Comparison of ENCODE assay signal across 1 cellular context in the genomic region with DNA sequence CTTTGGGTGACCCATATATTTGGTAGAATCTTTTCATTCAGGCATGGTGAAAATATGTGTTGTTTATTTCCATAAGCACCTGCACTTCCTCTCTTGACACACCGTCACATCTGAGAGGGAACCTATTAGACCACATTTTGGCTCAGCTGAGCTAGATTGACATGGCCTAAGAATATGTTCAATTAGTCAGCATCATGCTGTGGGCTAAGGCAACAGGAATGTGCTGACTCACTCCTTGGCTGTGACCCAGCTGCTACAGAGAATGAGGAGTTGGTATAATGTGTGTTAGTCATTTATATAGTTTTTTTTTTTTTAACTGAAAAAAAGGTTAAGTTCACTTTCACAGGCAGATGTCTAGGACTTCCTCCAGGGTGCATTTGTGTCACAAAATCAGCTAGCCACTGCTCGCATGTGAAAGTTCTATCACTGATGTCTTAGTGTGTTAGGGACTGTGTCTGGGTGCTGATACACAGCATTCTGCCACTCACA.
TF ChIP-seq lines count a peak whose summit lies in the region.

No MANE protein-coding gene starts in this region.

TF ChIP-seq in SK-N-SH, 30 proteins besides CTCF, POLR2A, EP300 and RAD21 (continued from another document):
- TF ChIP-seq, protein P1, sequence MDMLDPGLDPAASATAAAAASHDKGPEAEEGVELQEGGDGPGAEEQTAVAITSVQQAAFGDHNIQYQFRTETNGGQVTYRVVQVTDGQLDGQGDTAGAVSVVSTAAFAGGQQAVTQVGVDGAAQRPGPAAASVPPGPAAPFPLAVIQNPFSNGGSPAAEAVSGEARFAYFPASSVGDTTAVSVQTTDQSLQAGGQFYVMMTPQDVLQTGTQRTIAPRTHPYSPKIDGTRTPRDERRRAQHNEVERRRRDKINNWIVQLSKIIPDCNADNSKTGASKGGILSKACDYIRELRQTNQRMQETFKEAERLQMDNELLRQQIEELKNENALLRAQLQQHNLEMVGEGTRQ (IDR thresholded peaks at IDR 0.05; ENCODE audit: borderline replicate concordance, low read depth, low read length): no peak
- TF ChIP-seq FOXM1 (IDR thresholded peaks at IDR 0.05; ENCODE audit: low read depth) (peak; percentile 43; the same call in 1 of the 2 replicates), RCOR1 (IDR thresholded peaks at IDR 0.05; ENCODE audit: low read length) (0 out of 2 replicates have a peak, but pooled peaks have one; percentile 36), NFIC (IDR thresholded peaks at IDR 0.05; ENCODE audit: borderline replicate concordance) (peak; percentile 100), GABPA (IDR thresholded peaks at IDR 0.05; ENCODE audit: low read depth) (0 out of 2 replicates have a peak, but pooled peaks have one; percentile 26), MAX (IDR thresholded peaks at IDR 0.05; ENCODE audit: low read depth) (peak; percentile 79), ELF1 (IDR thresholded peaks at IDR 0.05) (peak; percentile 46; the same call in 1 of the 2 replicates), MXI1 (IDR thresholded peaks at IDR 0.05; ENCODE audit: low read depth, low read length) (no peak), PBX3 (IDR thresholded peaks at IDR 0.05) (peak; percentile 98), YY1 (IDR thresholded peaks at IDR 0.05; ENCODE audit: low read depth) (no peak), FOSL2 (IDR thresholded peaks at IDR 0.05; ENCODE audit: borderline replicate concordance, low read depth) (peak; percentile 100), SMC3 (IDR thresholded peaks at IDR 0.05; ENCODE audit: low read depth, low read length) (no peak), JUND (IDR thresholded peaks at IDR 0.05) (peak; percentile 100), REST (IDR thresholded peaks at IDR 0.05; ENCODE audit: low read depth, low read length) (peak; percentile 64; the same call in 1 of the 2 replicates), TCF12 (IDR thresholded peaks at IDR 0.05) (peak; percentile 97), RFX5 (IDR thresholded peaks at IDR 0.05; ENCODE audit: low read length) (no peak)
- TF ChIP-seq, protein P2, sequence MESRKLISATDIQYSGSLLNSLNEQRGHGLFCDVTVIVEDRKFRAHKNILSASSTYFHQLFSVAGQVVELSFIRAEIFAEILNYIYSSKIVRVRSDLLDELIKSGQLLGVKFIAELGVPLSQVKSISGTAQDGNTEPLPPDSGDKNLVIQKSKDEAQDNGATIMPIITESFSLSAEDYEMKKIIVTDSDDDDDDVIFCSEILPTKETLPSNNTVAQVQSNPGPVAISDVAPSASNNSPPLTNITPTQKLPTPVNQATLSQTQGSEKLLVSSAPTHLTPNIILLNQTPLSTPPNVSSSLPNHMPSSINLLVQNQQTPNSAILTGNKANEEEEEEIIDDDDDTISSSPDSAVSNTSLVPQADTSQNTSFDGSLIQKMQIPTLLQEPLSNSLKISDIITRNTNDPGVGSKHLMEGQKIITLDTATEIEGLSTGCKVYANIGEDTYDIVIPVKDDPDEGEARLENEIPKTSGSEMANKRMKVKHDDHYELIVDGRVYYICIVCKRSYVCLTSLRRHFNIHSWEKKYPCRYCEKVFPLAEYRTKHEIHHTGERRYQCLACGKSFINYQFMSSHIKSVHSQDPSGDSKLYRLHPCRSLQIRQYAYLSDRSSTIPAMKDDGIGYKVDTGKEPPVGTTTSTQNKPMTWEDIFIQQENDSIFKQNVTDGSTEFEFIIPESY (IDR thresholded peaks at IDR 0.05; ENCODE audit: borderline replicate concordance, low read depth): peak; percentile 91
